17 cellular contexts compared by ENCODE assay signal in genomic region chr7:136102881-136103280, GRCh38.
"Had no signal": no experiment of that assay in that cellular context is flagged by ENCODE, and none has a peak within 500 bp of the region (broad histone marks: within the 10 kb centered on the region; RNA-seq: fewer than 3 reads in every experiment).

No MANE protein-coding gene starts in this region.

- ATAC-seq: T-helper 17 cell had no signal

- H3K4me1 ChIP-seq: adrenal gland, neural progenitor cell, parathyroid adenoma had no signal

- H3K36me3 Mint-ChIP-seq: neural progenitor cell, type B pancreatic cell had no signal

- H3K27me3 Mint-ChIP-seq: activated B cell treated with CpG ODN at 0.5 μM for 24 hours; activated CD4-positive, alpha-beta T cell treated with anti-CD3 and anti-CD28 coated beads, Interleukin-2, amount 10 ng/mL, durations not matched to agents 7 days and 5 days; central memory CD8-positive, alpha-beta T cell; T-helper 17 cell; type B pancreatic cell had no signal

- H3K4me3 ChIP-seq: adrenal gland, neural progenitor cell had no signal

- H3K27ac Mint-ChIP-seq: activated B cell treated with CpG ODN at 0.5 μM for 24 hours; activated CD4-positive, alpha-beta T cell treated with anti-CD3 and anti-CD28 coated beads, Interleukin-2, amount 10 ng/mL, durations not matched to agents 7 days and 5 days; neural progenitor cell; T-helper 17 cell; type B pancreatic cell had no signal

- H3K4me3 Mint-ChIP-seq: activated B cell treated with CpG ODN at 0.5 μM for 24 hours; activated CD4-positive, alpha-beta T cell treated with anti-CD3 and anti-CD28 coated beads, Interleukin-2, amount 10 ng/mL, durations not matched to agents 7 days and 5 days; central memory CD8-positive, alpha-beta T cell; neural progenitor cell; T-helper 17 cell; type B pancreatic cell had no signal

- H3K27ac ChIP-seq: adrenal gland, epithelial cell of prostate, neural progenitor cell, parathyroid adenoma had no signal

- H3K9ac ChIP-seq: neural progenitor cell, parathyroid adenoma had no signal

- DNase-seq: activated B cell treated with CpG ODN at 0.5 μM for 24 hours; activated CD4-positive, alpha-beta T cell treated with anti-CD3 and anti-CD28 coated beads, Interleukin-2, amount 10 ng/mL, durations not matched to agents 7 days and 5 days; activated naive CD4-positive, alpha-beta T cell treated with anti-CD3 and anti-CD28 coated beads, Interleukin-2, amount 50 U/mL, for 16 hours; adrenal gland; effector memory CD4-positive, alpha-beta T cell; hippocampal formation; kidney glomerular epithelial cell; retina; stimulated activated CD4-positive, alpha-beta T cell treated with anti-CD3 and anti-CD28 coated beads, Interleukin-15, amount 100 ng/mL, for 24 hours; substantia nigra; T-helper 17 cell had no signal

- FAIRE-seq: TTC549 had no signal

- H3K4me1 Mint-ChIP-seq: activated B cell treated with CpG ODN at 0.5 μM for 24 hours; activated CD4-positive, alpha-beta T cell treated with anti-CD3 and anti-CD28 coated beads, Interleukin-2, amount 10 ng/mL, durations not matched to agents 7 days and 5 days; neural progenitor cell; T-helper 17 cell had no signal

- H3K9me3 ChIP-seq: adrenal gland had no signal

- H3K27me3 ChIP-seq: adrenal gland, neural progenitor cell had no signal

- H3K9me3 Mint-ChIP-seq: activated CD4-positive, alpha-beta T cell treated with anti-CD3 and anti-CD28 coated beads, Interleukin-2, amount 10 ng/mL, durations not matched to agents 7 days and 5 days; central memory CD8-positive, alpha-beta T cell; type B pancreatic cell had no signal

- H3K36me3 ChIP-seq: adrenal gland, neural progenitor cell had no signal

- H2AFZ ChIP-seq: neural progenitor cell, parathyroid adenoma had no signal

- H3K4me2 ChIP-seq: neural progenitor cell had no signal

- H3K79me2 ChIP-seq: parathyroid adenoma had no signal
